17 cellular contexts compared by ENCODE assay signal in genomic region chr14:97538749-97539388, GRCh38.
"Had no signal": no experiment of that assay in that cellular context is flagged by ENCODE, and none has a peak within 500 bp of the region (broad histone marks: within the 10 kb centered on the region; RNA-seq: fewer than 3 reads in every experiment).

No MANE protein-coding gene starts in this region.

- DNase-seq: activated gamma-delta T cell treated with Interleukin-2 at 50 U/mL for 16 hours; activated naive CD8-positive, alpha-beta T cell treated with anti-CD3 and anti-CD28 coated beads, Interleukin-2, amount 10 ng/mL, durations not matched to agents 7 days and 5 days; body of pancreas; colonic mucosa; gastrocnemius medialis; heart right ventricle; left lung; pancreas; right lobe of liver; stimulated activated CD4-positive, alpha-beta T cell treated with anti-CD3 and anti-CD28 coated beads, Interleukin-4, amount 100 ng/mL, for 4 hours; stimulated activated naive CD4-positive, alpha-beta T cell treated with Interleukin-2 at 50 U/mL for 16 hours; T-helper 1 cell; thyroid gland had no signal

- FAIRE-seq: pancreas had no signal

- H3K9me3 Mint-ChIP-seq: activated naive CD8-positive, alpha-beta T cell treated with anti-CD3 and anti-CD28 coated beads, Interleukin-2, amount 10 ng/mL, durations not matched to agents 7 days and 5 days; neural progenitor cell had no signal

- H3K27me3 Mint-ChIP-seq: activated naive CD8-positive, alpha-beta T cell treated with anti-CD3 and anti-CD28 coated beads, Interleukin-2, amount 10 ng/mL, durations not matched to agents 7 days and 5 days had no signal

- H3K27ac Mint-ChIP-seq: activated naive CD8-positive, alpha-beta T cell treated with anti-CD3 and anti-CD28 coated beads, Interleukin-2, amount 10 ng/mL, durations not matched to agents 7 days and 5 days; neural progenitor cell had no signal

- H3K4me3 Mint-ChIP-seq: activated naive CD8-positive, alpha-beta T cell treated with anti-CD3 and anti-CD28 coated beads, Interleukin-2, amount 10 ng/mL, durations not matched to agents 7 days and 5 days; neural progenitor cell had no signal

- ATAC-seq: activated CD4-positive, CD25-positive, alpha-beta regulatory T cell treated with anti-CD3 and anti-CD28 coated beads, Interleukin-2, amount 50 U/mL, for 24 hours; body of pancreas; esophagus mucosa; gastrocnemius medialis; heart right ventricle; left lung; pancreas; SK-N-SH treated with all-trans-retinoic acid at 6 μM for 48 hours had no signal

- H3K36me3 Mint-ChIP-seq: activated naive CD8-positive, alpha-beta T cell treated with anti-CD3 and anti-CD28 coated beads, Interleukin-2, amount 10 ng/mL, durations not matched to agents 7 days and 5 days; neural progenitor cell had no signal
